1 cellular context compared by ENCODE assay signal in the genomic region with DNA sequence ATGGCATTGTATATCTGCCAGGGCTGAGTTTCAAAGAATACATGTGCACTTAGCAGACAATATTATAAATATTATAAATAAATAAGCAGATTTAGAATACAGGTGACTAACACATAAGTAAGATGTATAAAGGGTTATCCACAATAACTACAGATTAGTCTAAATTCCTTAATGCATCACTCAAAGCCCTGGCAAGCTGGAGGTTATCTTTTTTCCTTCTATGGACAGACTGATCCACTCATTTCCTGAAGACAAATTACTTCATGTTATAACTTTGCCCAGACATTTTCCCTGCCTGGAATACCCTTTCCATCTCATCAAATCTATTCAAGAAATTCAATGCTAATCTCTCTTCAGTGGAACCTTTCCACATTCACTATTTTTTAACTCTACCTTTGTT.
TF ChIP-seq lines count a peak whose summit lies in the region.

No MANE protein-coding gene starts in this region.

TF ChIP-seq in HEK293, 187 proteins besides CTCF, POLR2A, EP300 and RAD21 (continued from another document):
- TF ChIP-seq, protein P1, sequence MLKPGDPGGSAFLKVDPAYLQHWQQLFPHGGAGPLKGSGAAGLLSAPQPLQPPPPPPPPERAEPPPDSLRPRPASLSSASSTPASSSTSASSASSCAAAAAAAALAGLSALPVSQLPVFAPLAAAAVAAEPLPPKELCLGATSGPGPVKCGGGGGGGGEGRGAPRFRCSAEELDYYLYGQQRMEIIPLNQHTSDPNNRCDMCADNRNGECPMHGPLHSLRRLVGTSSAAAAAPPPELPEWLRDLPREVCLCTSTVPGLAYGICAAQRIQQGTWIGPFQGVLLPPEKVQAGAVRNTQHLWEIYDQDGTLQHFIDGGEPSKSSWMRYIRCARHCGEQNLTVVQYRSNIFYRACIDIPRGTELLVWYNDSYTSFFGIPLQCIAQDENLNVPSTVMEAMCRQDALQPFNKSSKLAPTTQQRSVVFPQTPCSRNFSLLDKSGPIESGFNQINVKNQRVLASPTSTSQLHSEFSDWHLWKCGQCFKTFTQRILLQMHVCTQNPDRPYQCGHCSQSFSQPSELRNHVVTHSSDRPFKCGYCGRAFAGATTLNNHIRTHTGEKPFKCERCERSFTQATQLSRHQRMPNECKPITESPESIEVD (tag by site-specific recombination; IDR thresholded peaks at IDR 0.05), result 0 out of 2 replicates have a peak, but pooled peaks have one; percentile 14
